ENCODE assay signal across 8 cellular contexts in the genomic region with DNA sequence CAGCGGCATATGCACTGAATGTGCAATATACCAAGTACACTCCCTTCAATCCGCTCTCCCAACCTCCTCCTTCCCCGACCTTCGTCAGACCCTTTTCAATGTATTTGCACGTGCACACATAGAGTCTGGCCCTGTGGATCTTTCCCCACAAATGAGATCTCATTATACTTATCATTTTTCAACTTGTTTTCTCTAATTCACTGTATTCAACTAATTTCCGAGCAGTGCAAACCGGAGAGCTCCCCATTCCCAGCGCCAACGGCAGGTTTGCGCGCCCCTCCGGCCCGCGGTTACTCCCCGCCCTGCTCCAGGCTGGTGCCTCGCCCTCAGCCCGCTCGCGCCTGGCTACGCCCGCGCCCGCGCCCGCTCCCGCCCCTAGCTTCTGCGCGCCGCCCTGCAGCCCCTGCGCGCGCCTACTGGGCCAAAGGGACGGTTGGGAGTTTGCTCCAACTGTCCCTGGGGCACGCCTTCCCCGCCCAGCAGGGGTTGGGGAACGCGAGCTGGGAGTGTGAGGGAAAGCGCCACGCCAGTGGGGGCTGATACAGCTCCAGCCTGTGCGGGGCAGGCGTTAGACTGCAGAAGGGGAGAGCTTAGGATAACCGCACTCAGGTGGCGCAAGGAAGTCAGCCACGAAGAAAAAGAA.
DNase-seq lines count a peak whose midpoint lies in the region; ATAC-seq and TF ChIP-seq lines count a peak whose summit lies in the region.

No MANE protein-coding gene starts in this region.

- peaks cover 33% of the 10 kb centered on the region for H3K4me1 Mint-ChIP-seq in stimulated activated effector memory CD8-positive, alpha-beta T cell treated with anti-CD3 and anti-CD28 coated beads, Interleukin-12 subunit alpha, Interleukin-12 subunit beta, amount 100 ng/mL, for 72 hours

- H3K4me3 Mint-ChIP-seq in stimulated activated effector memory CD8-positive, alpha-beta T cell treated with anti-CD3 and anti-CD28 coated beads, Interleukin-12 subunit alpha, Interleukin-12 subunit beta, amount 100 ng/mL, for 72 hours, result peak overlapping the region; percentile 61

- H3K4me3 ChIP-seq in AG04449 (ENCODE audit: low read depth, low read length) (peak overlapping the region; percentile 38), HAP-1 (peak overlapping the region; percentile 25)

- H3K27me3 ChIP-seq in HAP-1 (ENCODE audit: low read depth), result no peaks in the 10 kb centered on the region

- no peak overlapping the region for H3K27ac Mint-ChIP-seq in stimulated activated effector memory CD8-positive, alpha-beta T cell treated with anti-CD3 and anti-CD28 coated beads, Interleukin-12 subunit alpha, Interleukin-12 subunit beta, amount 100 ng/mL, for 72 hours

- H3K9me3 Mint-ChIP-seq in stimulated activated effector memory CD8-positive, alpha-beta T cell treated with anti-CD3 and anti-CD28 coated beads, Interleukin-12 subunit alpha, Interleukin-12 subunit beta, amount 100 ng/mL, for 72 hours, result no peaks in the 10 kb centered on the region

- TF ChIP-seq CTCF in AG04449 (IDR thresholded peaks at IDR 0.05; ENCODE audit: insufficient read depth, low read length, missing control alignments), result no peak

- DNase-seq in AG04449 (ENCODE audit: low read depth, low spot score) (no peak), HAP-1 (ENCODE audit: low spot score in 2 of 2) (peak; percentile 85 to 90), NCI-H82 treated with DMSO at 0.1 percent for 48 hours (lab: John Stamatoyannopoulos, UW; ENCODE audit: unreplicated experiment) (peak; percentile 7), astrocyte of the hippocampus (ENCODE audit: low read depth, low spot score) (peak; percentile 65), inferior parietal cortex (ENCODE audit: extremely low spot score) (peak; percentile 20), NCI-H1694 (lab: John Stamatoyannopoulos, UW) (no peak)
- peak; percentile 22 to 53 for DNase-seq in stimulated activated effector memory CD8-positive, alpha-beta T cell treated with anti-CD3 and anti-CD28 coated beads, Interleukin-12 subunit alpha, Interleukin-12 subunit beta, amount 100 ng/mL, for 72 hours (ENCODE audit: low spot score in 2 of 2)
- no peak for DNase-seq in effector CD4-positive, alpha-beta T cell

- no peaks in the 10 kb centered on the region for H3K36me3 Mint-ChIP-seq in stimulated activated effector memory CD8-positive, alpha-beta T cell treated with anti-CD3 and anti-CD28 coated beads, Interleukin-12 subunit alpha, Interleukin-12 subunit beta, amount 100 ng/mL, for 72 hours

- ATAC-seq in stimulated activated effector memory CD8-positive, alpha-beta T cell treated with anti-CD3 and anti-CD28 coated beads, Interleukin-12 subunit alpha, Interleukin-12 subunit beta, amount 100 ng/mL, for 72 hours, result peak; percentile 55

- CTCF ChIA-PET in AG04449 (lab: Yijun Ruan, JAX), result interaction anchor here (0.6 to 2.2 kb wide), 7 partner anchors 9 to 961 kb away, joined by 3 to 6 read pairs (median 3); partner anchors contain the start of gene GPX8

- H3K4me1 ChIP-seq in HAP-1, result peaks cover 34% of the 10 kb centered on the region

- in situ Hi-C loops in HAP-1 (cut with MboI; ENCODE audit: low sequenced_read_pairs), result loop anchor here (10.0 to 25.0 kb wide), 2 partner anchors 49 to 536 kb away; partner anchors contain the start of genes MCIDAS and SLC38A9

- H3K9me3 ChIP-seq in HAP-1, result no peaks in the 10 kb centered on the region

- POLR2A ChIA-PET in AG04449 (lab: Yijun Ruan, JAX), result no interaction called here

- H3K36me3 ChIP-seq in HAP-1 (replicated peaks), result no peaks in the 10 kb centered on the region

Comparison
In these comparisons a context has a peak if more than half of its experiments do, and no peak if none do; other contexts are left out.
1. DNase-seq: peak in HAP-1 (2 of 2), NCI-H82 treated with DMSO at 0.1 percent for 48 hours (single experiment), astrocyte of the hippocampus (single experiment), inferior parietal cortex (single experiment) and stimulated activated effector memory CD8-positive, alpha-beta T cell treated with anti-CD3 and anti-CD28 coated beads, Interleukin-12 subunit alpha, Interleukin-12 subunit beta, amount 100 ng/mL, for 72 hours (2 of 2); none in AG04449 (single experiment), effector CD4-positive, alpha-beta T cell (single experiment) and NCI-H1694 (single experiment).